Comparison of ENCODE assay signal across 28 cellular contexts in genomic region chr13:55566334-55566733, GRCh38.
"Had no signal": no experiment of that assay in that cellular context is flagged by ENCODE, and none has a peak within 500 bp of the region (broad histone marks: within the 10 kb centered on the region; RNA-seq: fewer than 3 reads in every experiment).

No MANE protein-coding gene starts in this region.

- H3K27me3 ChIP-seq: ascending aorta, cardiac muscle cell, colonic mucosa, esophagus squamous epithelium, left lung, stomach, tibial artery, upper lobe of right lung had no signal

- H3K4me1 Mint-ChIP-seq: activated B cell treated with CpG ODN at 0.5 μM for 24 hours; activated CD4-positive, alpha-beta T cell treated with anti-CD3 and anti-CD28 coated beads for 36 hours; activated naive CD8-positive, alpha-beta T cell treated with anti-CD3 and anti-CD28 coated beads, Interleukin-2, amount 10 ng/mL, durations not matched to agents 7 days and 5 days; natural killer cell; stimulated activated naive B cell treated with anti-CD40 and anti-IgM and Interleukin-4, amounts not matched to agents 10 μg/mL and 1 μg/mL and 100 μg/mL, for 72 hours had no signal

- H3K36me3 Mint-ChIP-seq: activated naive CD8-positive, alpha-beta T cell treated with anti-CD3 and anti-CD28 coated beads, Interleukin-2, amount 10 ng/mL, durations not matched to agents 7 days and 5 days; brain; natural killer cell; stimulated activated naive B cell treated with anti-CD40 and anti-IgM and Interleukin-4, amounts not matched to agents 10 μg/mL and 1 μg/mL and 100 μg/mL, for 72 hours had no signal

- H3K27ac ChIP-seq: ascending aorta, cardiac muscle cell, colonic mucosa, epithelial cell of prostate, esophagus squamous epithelium, left lung, stomach, tibial artery, upper lobe of right lung had no signal

- ATAC-seq: activated CD4-positive, alpha-beta T cell treated with anti-CD3 and anti-CD28 coated beads for 36 hours; left lung; natural killer cell; right cardiac atrium; stimulated activated naive B cell treated with anti-CD40 and anti-IgM and Interleukin-4, amounts not matched to agents 10 μg/mL and 1 μg/mL and 100 μg/mL, for 72 hours; upper lobe of right lung had no signal

- H3K36me3 ChIP-seq: ascending aorta, cardiac muscle cell, colonic mucosa, esophagus squamous epithelium, left lung, stomach, tibial artery, upper lobe of right lung had no signal

- H3K27me3 Mint-ChIP-seq: activated B cell treated with CpG ODN at 0.5 μM for 24 hours; activated CD4-positive, alpha-beta T cell treated with anti-CD3 and anti-CD28 coated beads for 36 hours; activated naive CD8-positive, alpha-beta T cell treated with anti-CD3 and anti-CD28 coated beads, Interleukin-2, amount 10 ng/mL, durations not matched to agents 7 days and 5 days; brain; stimulated activated naive B cell treated with anti-CD40 and anti-IgM and Interleukin-4, amounts not matched to agents 10 μg/mL and 1 μg/mL and 100 μg/mL, for 72 hours had no signal

- H3K4me3 Mint-ChIP-seq: activated B cell treated with CpG ODN at 0.5 μM for 24 hours; activated CD4-positive, alpha-beta T cell treated with anti-CD3 and anti-CD28 coated beads for 36 hours; activated naive CD4-positive, alpha-beta T cell treated with anti-CD3 and anti-CD28 coated beads for 36 hours; activated naive CD8-positive, alpha-beta T cell treated with anti-CD3 and anti-CD28 coated beads, Interleukin-2, amount 10 ng/mL, durations not matched to agents 7 days and 5 days; activated T-helper 1 cell treated with anti-CD3 and anti-CD28 coated beads, Interleukin-12 subunit alpha, Interleukin-12 subunit beta, Interleukin-2, Interleukin-4 antibody, amounts not matched to agents 30 ng/mL and 10 ng/mL and 1 ng/mL, durations not matched to agents 14 hours and 24 hours and 36 hours; brain; natural killer cell; stimulated activated naive B cell treated with anti-CD40 and anti-IgM and Interleukin-4, amounts not matched to agents 10 μg/mL and 1 μg/mL and 100 μg/mL, for 72 hours had no signal

- H3K9me3 ChIP-seq: ascending aorta, colonic mucosa, esophagus squamous epithelium, left lung, tibial artery, upper lobe of right lung had no signal

- H3K27ac Mint-ChIP-seq: activated B cell treated with CpG ODN at 0.5 μM for 24 hours; activated CD4-positive, alpha-beta T cell treated with anti-CD3 and anti-CD28 coated beads for 36 hours; activated naive CD4-positive, alpha-beta T cell treated with anti-CD3 and anti-CD28 coated beads for 36 hours; activated naive CD8-positive, alpha-beta T cell treated with anti-CD3 and anti-CD28 coated beads, Interleukin-2, amount 10 ng/mL, durations not matched to agents 7 days and 5 days; activated T-helper 1 cell treated with anti-CD3 and anti-CD28 coated beads, Interleukin-12 subunit alpha, Interleukin-12 subunit beta, Interleukin-2, Interleukin-4 antibody, amounts not matched to agents 30 ng/mL and 10 ng/mL and 1 ng/mL, durations not matched to agents 14 hours and 24 hours and 36 hours; brain; natural killer cell; stimulated activated naive B cell treated with anti-CD40 and anti-IgM and Interleukin-4, amounts not matched to agents 10 μg/mL and 1 μg/mL and 100 μg/mL, for 72 hours had no signal

- H3K9me3 Mint-ChIP-seq: activated B cell treated with CpG ODN at 0.5 μM for 24 hours; activated T-helper 1 cell treated with anti-CD3 and anti-CD28 coated beads, Interleukin-12 subunit alpha, Interleukin-12 subunit beta, Interleukin-2, Interleukin-4 antibody, amounts not matched to agents 30 ng/mL and 10 ng/mL and 1 ng/mL, durations not matched to agents 14 hours and 24 hours and 36 hours; brain had no signal

- DNase-seq: activated B cell treated with CpG ODN at 0.5 μM for 24 hours; activated CD4-positive, alpha-beta T cell treated with anti-CD3 and anti-CD28 coated beads for 36 hours; activated CD4-positive, alpha-beta T cell treated with anti-CD3 and anti-CD28 coated beads, Interleukin-2, amount 50 U/mL, for 48 hours; activated CD8-positive, alpha-beta memory T cell treated with anti-CD3 and anti-CD28 coated beads for 24 hours; activated effector memory CD4-positive, alpha-beta T cell treated with anti-CD3 and anti-CD28 coated beads, Interleukin-2, amount 50 U/mL, for 16 hours; activated naive CD4-positive, alpha-beta T cell treated with anti-CD3 and anti-CD28 coated beads for 36 hours; activated naive CD8-positive, alpha-beta T cell treated with anti-CD3 and anti-CD28 coated beads, Interleukin-2, amount 10 ng/mL, durations not matched to agents 7 days and 5 days; cerebellar nuclear complex; colonic mucosa; effector CD8-positive, alpha-beta T cell; esophagus squamous epithelium; foreskin melanocyte; left lung; mesendoderm; natural killer cell; right cardiac atrium; stimulated activated CD4-positive, alpha-beta T cell treated with anti-CD3 and anti-CD28 coated beads, Interleukin-15, amount 100 ng/mL, for 24 hours; stimulated activated CD4-positive, alpha-beta T cell treated with anti-CD3 and anti-CD28 coated beads, Interleukin-2, amount 100 ng/mL, for 24 hours; stimulated activated naive B cell treated with anti-CD40 and anti-IgM and Interleukin-4, amounts not matched to agents 10 μg/mL and 1 μg/mL and 100 μg/mL, for 72 hours; stomach; tibial artery; upper lobe of right lung had no signal

- H3K4me3 ChIP-seq: ascending aorta, cardiac muscle cell, colonic mucosa, esophagus squamous epithelium, left lung, lung, stomach, tibial artery, upper lobe of right lung had no signal

- H3K4me1 ChIP-seq: ascending aorta, colonic mucosa, esophagus squamous epithelium, left lung, stomach, tibial artery, upper lobe of right lung had no signal
